ENCODE assay signal across 9 cellular contexts in the genomic region with DNA sequence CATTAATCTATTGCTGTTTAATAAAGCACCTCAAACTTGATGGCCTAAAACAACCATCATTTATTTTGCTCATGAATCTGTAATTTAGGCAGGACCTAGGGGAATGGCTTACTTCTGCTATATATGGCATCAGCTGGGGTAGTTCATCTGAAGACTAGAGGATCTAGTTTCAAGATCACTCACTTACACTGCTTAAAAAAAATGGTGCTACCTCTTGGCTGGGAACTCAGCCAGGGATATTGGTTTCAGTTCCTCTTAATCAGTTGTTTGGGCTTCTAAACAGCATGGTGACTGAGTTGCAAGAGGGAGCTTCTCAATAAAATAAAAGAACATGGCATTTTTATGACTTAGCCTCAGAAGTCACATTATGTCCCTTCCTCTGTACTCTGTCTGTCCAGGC.
DNase-seq lines count a peak whose midpoint lies in the region; ATAC-seq and TF ChIP-seq lines count a peak whose summit lies in the region.
"Had no signal": no experiment of that assay in that cellular context is flagged by ENCODE, and none has a peak within 500 bp of the region (broad histone marks: within the 10 kb centered on the region; RNA-seq: fewer than 3 reads in every experiment).

No MANE protein-coding gene starts in this region.

- H3K4me1 Mint-ChIP-seq in GM23338 = no peaks in the 10 kb centered on the region

- H3K4me2 ChIP-seq in GM23338 = no peak overlapping the region

- TF ChIP-seq CTCF in GM20000 (IDR thresholded peaks at IDR 0.05; ENCODE audit: extremely low read depth, missing control alignments) (no peak), sigmoid colon (IDR thresholded peaks at IDR 0.05) (no peak), GM23338 (conservative IDR thresholded peaks at IDR 0.05; ENCODE audit: low read depth in 2 of 2) (no peak)

- H3K27ac ChIP-seq in sigmoid colon (no peak overlapping the region), GM23338 (ENCODE audit: low read depth) (no peak overlapping the region)

- no peaks in the 10 kb centered on the region for H3K36me3 Mint-ChIP-seq in GM23338 (ENCODE audit: low read depth)

- H3F3A ChIP-seq in GM23338 (replicated peaks; ENCODE audit: low read depth) = no peaks in the 10 kb centered on the region

- no peak overlapping the region for H3K27ac Mint-ChIP-seq in GM23338
- H3K27ac Mint-ChIP-seq: nephron had no signal

- H2AFZ ChIP-seq in GM23338 = no peak overlapping the region

- H3K4me3 Mint-ChIP-seq in GM23338 = no peak overlapping the region
- H3K4me3 Mint-ChIP-seq: nephron had no signal

- H3K27me3 ChIP-seq in sigmoid colon (no peaks in the 10 kb centered on the region), GM23338 (ENCODE audit: insufficient read depth) (no peaks in the 10 kb centered on the region)

- DNase-seq in DMS79 treated with DMSO at 0.1 percent for 48 hours (lab: John Stamatoyannopoulos, UW) = peak; percentile 58
- DNase-seq in GM20000 (ENCODE audit: low spot score) = peak; percentile 37
- DNase-seq in smooth muscle cell of the brain vasculature (ENCODE audit: low read depth, low spot score) = peak; percentile 18
- DNase-seq in sigmoid colon = no peak
- no peak for DNase-seq in kidney tubule cell (ENCODE audit: low spot score)
- DNase-seq in GM23338 (ENCODE audit: low spot score) = no peak

- H3K9me3 ChIP-seq in sigmoid colon = no peaks in the 10 kb centered on the region

- TF ChIP-seq POLR2A in sigmoid colon (IDR thresholded peaks at IDR 0.05) = no peak

- no peaks in the 10 kb centered on the region for H3K4me1 ChIP-seq in sigmoid colon
- H3K4me1 ChIP-seq in GM23338 (ENCODE audit: insufficient read depth) = no peaks in the 10 kb centered on the region

- H3K9me2 ChIP-seq in GM23338 (ENCODE audit: insufficient read depth) = peaks cover 7% of the 10 kb centered on the region

- no peaks in the 10 kb centered on the region for H3K79me2 ChIP-seq in GM23338 (replicated peaks; ENCODE audit: insufficient read depth)

- H3K4me3 ChIP-seq in sigmoid colon (no peak overlapping the region), GM23338 (no peak overlapping the region)

- no peaks in the 10 kb centered on the region for H3K27me3 Mint-ChIP-seq in GM23338 (ENCODE audit: insufficient read depth, low read depth, poor library complexity)

- no peaks in the 10 kb centered on the region for H3K9me3 Mint-ChIP-seq in GM23338
- H3K9me3 Mint-ChIP-seq: nephron had no signal

- TF ChIP-seq EP300 in sigmoid colon (IDR thresholded peaks at IDR 0.05) = no peak

- peak; percentile 100 for ATAC-seq in HG03457 (IDR thresholded peaks at IDR 0.05; ENCODE audit: unreplicated experiment)
- peak; percentile 60 for ATAC-seq in SK-N-SH treated with all-trans-retinoic acid at 6 μM for 48 hours
- no peak for ATAC-seq in GM23338

- H4K20me1 ChIP-seq in GM23338 (replicated peaks; ENCODE audit: insufficient read depth) = no peaks in the 10 kb centered on the region

- H3K36me3 ChIP-seq in sigmoid colon (no peaks in the 10 kb centered on the region), GM23338 (ENCODE audit: insufficient read depth) (no peaks in the 10 kb centered on the region)

- intact Hi-C loops in sigmoid colon (cut with DNase I) = no loop called here

TF ChIP-seq in SK-N-SH treated with all-trans-retinoic acid at 6 μM for 48 hours, 23 proteins besides CTCF, POLR2A, EP300 and RAD21:
- TF ChIP-seq ZNF565 (CRISPR knock-in tag; conservative IDR thresholded peaks at IDR 0.05; ENCODE audit: low read depth) = no peak
- TF ChIP-seq, protein P1, sequence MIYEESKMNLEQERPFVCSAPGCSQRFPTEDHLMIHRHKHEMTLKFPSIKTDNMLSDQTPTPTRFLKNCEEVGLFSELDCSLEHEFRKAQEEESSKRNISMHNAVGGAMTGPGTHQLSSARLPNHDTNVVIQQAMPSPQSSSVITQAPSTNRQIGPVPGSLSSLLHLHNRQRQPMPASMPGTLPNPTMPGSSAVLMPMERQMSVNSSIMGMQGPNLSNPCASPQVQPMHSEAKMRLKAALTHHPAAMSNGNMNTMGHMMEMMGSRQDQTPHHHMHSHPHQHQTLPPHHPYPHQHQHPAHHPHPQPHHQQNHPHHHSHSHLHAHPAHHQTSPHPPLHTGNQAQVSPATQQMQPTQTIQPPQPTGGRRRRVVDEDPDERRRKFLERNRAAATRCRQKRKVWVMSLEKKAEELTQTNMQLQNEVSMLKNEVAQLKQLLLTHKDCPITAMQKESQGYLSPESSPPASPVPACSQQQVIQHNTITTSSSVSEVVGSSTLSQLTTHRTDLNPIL (CRISPR knock-in tag; IDR thresholded peaks at IDR 0.05; ENCODE audit: low read depth) = no peak
- no peak for TF ChIP-seq TOX (CRISPR knock-in tag; IDR thresholded peaks at IDR 0.05; ENCODE audit: borderline replicate concordance)
- no peak for TF ChIP-seq ZC3H10 (CRISPR knock-in tag; IDR thresholded peaks at IDR 0.05)
- TF ChIP-seq GLIS3 (CRISPR knock-in tag; IDR thresholded peaks at IDR 0.05) = no peak
- TF ChIP-seq BACH2 (CRISPR knock-in tag; IDR thresholded peaks at IDR 0.05; ENCODE audit: borderline replicate concordance) = no peak

TF ChIP-seq in GM23338, 12 proteins besides CTCF, POLR2A, EP300 and RAD21 (continues in another document):
- TF ChIP-seq STAT1 (IDR thresholded peaks at IDR 0.05; ENCODE audit: unreplicated experiment) (no peak), ZNF114 (CRISPR knock-in tag; IDR thresholded peaks at IDR 0.05) (no peak), ZNF331 (CRISPR knock-in tag; IDR thresholded peaks at IDR 0.05; ENCODE audit: low read depth) (no peak), EZH2 (IDR thresholded peaks at IDR 0.05; ENCODE audit: low read depth, unreplicated experiment) (no peak), EZH2phosphoT487 (IDR thresholded peaks at IDR 0.05; ENCODE audit: unreplicated experiment) (no peak), JUNB (IDR thresholded peaks at IDR 0.05; ENCODE audit: unreplicated experiment) (no peak), POLR2AphosphoS5 (IDR thresholded peaks at IDR 0.05; ENCODE audit: low read depth) (no peak)
- TF ChIP-seq, protein P2, sequence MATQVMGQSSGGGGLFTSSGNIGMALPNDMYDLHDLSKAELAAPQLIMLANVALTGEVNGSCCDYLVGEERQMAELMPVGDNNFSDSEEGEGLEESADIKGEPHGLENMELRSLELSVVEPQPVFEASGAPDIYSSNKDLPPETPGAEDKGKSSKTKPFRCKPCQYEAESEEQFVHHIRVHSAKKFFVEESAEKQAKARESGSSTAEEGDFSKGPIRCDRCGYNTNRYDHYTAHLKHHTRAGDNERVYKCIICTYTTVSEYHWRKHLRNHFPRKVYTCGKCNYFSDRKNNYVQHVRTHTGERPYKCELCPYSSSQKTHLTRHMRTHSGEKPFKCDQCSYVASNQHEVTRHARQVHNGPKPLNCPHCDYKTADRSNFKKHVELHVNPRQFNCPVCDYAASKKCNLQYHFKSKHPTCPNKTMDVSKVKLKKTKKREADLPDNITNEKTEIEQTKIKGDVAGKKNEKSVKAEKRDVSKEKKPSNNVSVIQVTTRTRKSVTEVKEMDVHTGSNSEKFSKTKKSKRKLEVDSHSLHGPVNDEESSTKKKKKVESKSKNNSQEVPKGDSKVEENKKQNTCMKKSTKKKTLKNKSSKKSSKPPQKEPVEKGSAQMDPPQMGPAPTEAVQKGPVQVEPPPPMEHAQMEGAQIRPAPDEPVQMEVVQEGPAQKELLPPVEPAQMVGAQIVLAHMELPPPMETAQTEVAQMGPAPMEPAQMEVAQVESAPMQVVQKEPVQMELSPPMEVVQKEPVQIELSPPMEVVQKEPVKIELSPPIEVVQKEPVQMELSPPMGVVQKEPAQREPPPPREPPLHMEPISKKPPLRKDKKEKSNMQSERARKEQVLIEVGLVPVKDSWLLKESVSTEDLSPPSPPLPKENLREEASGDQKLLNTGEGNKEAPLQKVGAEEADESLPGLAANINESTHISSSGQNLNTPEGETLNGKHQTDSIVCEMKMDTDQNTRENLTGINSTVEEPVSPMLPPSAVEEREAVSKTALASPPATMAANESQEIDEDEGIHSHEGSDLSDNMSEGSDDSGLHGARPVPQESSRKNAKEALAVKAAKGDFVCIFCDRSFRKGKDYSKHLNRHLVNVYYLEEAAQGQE (IDR thresholded peaks at IDR 0.05; ENCODE audit: unreplicated experiment) = no peak
- TF ChIP-seq, protein P3, sequence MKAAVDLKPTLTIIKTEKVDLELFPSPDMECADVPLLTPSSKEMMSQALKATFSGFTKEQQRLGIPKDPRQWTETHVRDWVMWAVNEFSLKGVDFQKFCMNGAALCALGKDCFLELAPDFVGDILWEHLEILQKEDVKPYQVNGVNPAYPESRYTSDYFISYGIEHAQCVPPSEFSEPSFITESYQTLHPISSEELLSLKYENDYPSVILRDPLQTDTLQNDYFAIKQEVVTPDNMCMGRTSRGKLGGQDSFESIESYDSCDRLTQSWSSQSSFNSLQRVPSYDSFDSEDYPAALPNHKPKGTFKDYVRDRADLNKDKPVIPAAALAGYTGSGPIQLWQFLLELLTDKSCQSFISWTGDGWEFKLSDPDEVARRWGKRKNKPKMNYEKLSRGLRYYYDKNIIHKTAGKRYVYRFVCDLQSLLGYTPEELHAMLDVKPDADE (IDR thresholded peaks at IDR 0.05) = no peak

Comparison
In these comparisons a context has a peak if more than half of its experiments do, and no peak if none do; other contexts are left out.
1. DNase-seq: peak in DMS79 treated with DMSO at 0.1 percent for 48 hours (single experiment), GM20000 (single experiment) and smooth muscle cell of the brain vasculature (single experiment); none in sigmoid colon (single experiment), kidney tubule cell (single experiment) and GM23338 (single experiment).